8 cellular contexts compared by ENCODE assay signal in genomic region chr5:141651728-141652105, GRCh38. TPM values are rescaled to one million over a fixed set of nuclear protein-coding genes. Genes with fewer than 3 reads are reported as not detected.
A peak's percentile ranks its signal among the peaks of the same experiment; 100 is the strongest.
DNase-seq lines count a peak whose midpoint lies in the region; ATAC-seq and TF ChIP-seq lines count a peak whose summit lies in the region.

No MANE protein-coding gene starts in this region.

- H3K4me1 Mint-ChIP-seq in WTC11 (peaks cover 20% of the 10 kb centered on the region), glutamatergic neuron (ENCODE audit: low read depth, unreplicated experiment) (no peaks in the 10 kb centered on the region)

- H3K27ac Mint-ChIP-seq in WTC11 (0 out of 2 replicates have a peak overlapping the region, but pooled peaks have one; percentile 9), glutamatergic neuron (ENCODE audit: unreplicated experiment) (no peak overlapping the region)

- no peaks in the 10 kb centered on the region for H3K27me3 Mint-ChIP-seq in WTC11 (ENCODE audit: low read depth)
- H3K27me3 Mint-ChIP-seq in glutamatergic neuron (ENCODE audit: unreplicated experiment) = peaks cover 7% of the 10 kb centered on the region

- H3K4me3 Mint-ChIP-seq in WTC11 (peak overlapping the region; percentile 99), glutamatergic neuron (ENCODE audit: unreplicated experiment) (peak overlapping the region; percentile 73)

- H3K9me3 Mint-ChIP-seq in WTC11 (no peaks in the 10 kb centered on the region), glutamatergic neuron (ENCODE audit: unreplicated experiment) (peaks cover 10% of the 10 kb centered on the region)

- DNase-seq in WTC11 (ENCODE audit: low spot score) (no peak), glutamatergic neuron (no peak), retinal pigment epithelial cell (ENCODE audit: low read depth) (no peak), islet precursor cell (no peak), NCI-H1105 (lab: John Stamatoyannopoulos, UW) (no peak), DMS114 treated with DMSO at 0.1 percent for 48 hours (lab: John Stamatoyannopoulos, UW; ENCODE audit: unreplicated experiment) (no peak)

- peak; percentile 5 for ATAC-seq in GM21447 (IDR thresholded peaks at IDR 0.05; ENCODE audit: unreplicated experiment)
- no peak for ATAC-seq in WTC11
- no peak for ATAC-seq in GM18517 (IDR thresholded peaks at IDR 0.05; ENCODE audit: unreplicated experiment)

- CTCF ChIA-PET in WTC11 (lab: Charles Lee) = interaction anchor here (1.0 to 3.1 kb wide), 12 partner anchors 10 to 309 kb away, joined by 3 to 32 read pairs (median 4); partner anchors contain the start of genes ARAP3, DIAPH1, HDAC3 and RELL2

- TF ChIP-seq CTCF in WTC11 (IDR thresholded peaks at IDR 0.05) = no peak
- no peak for TF ChIP-seq CTCF in glutamatergic neuron (IDR thresholded peaks at IDR 0.05; ENCODE audit: partially characterized antibody, unreplicated experiment)
- no peak for TF ChIP-seq CTCF in retinal pigment epithelial cell (conservative IDR thresholded peaks at IDR 0.05; ENCODE audit: low read depth, low read length)

- H3K4me3 ChIP-seq in retinal pigment epithelial cell (ENCODE audit: low read length) = peak overlapping the region; percentile 84

- peaks cover 29% of the 10 kb centered on the region for H3K36me3 Mint-ChIP-seq in WTC11
- H3K36me3 Mint-ChIP-seq in glutamatergic neuron (ENCODE audit: unreplicated experiment) = no peaks in the 10 kb centered on the region

- POLR2A ChIA-PET in WTC11 (lab: Charles Lee) = interaction anchor here (1.1 to 1.4 kb wide), 3 partner anchors 11 to 30 kb away, joined by 4 to 19 read pairs (median 5); partner anchors contain the start of genes HDAC3 and RELL2

TF ChIP-seq in WTC11, 78 proteins besides CTCF, POLR2A, EP300 and RAD21:
- TF ChIP-seq, protein P1, sequence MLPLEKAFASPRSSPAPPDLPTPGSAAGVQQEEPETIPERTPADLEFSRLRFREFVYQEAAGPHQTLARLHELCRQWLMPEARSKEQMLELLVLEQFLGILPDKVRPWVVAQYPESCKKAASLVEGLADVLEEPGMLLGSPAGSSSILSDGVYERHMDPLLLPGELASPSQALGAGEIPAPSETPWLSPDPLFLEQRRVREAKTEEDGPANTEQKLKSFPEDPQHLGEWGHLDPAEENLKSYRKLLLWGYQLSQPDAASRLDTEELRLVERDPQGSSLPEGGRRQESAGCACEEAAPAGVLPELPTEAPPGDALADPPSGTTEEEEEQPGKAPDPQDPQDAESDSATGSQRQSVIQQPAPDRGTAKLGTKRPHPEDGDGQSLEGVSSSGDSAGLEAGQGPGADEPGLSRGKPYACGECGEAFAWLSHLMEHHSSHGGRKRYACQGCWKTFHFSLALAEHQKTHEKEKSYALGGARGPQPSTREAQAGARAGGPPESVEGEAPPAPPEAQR (CRISPR knock-in tag; IDR thresholded peaks at IDR 0.05) = no peak
- TF ChIP-seq NR2C2 (CRISPR knock-in tag; IDR thresholded peaks at IDR 0.05) (no peak), ZNF423 (CRISPR knock-in tag; IDR thresholded peaks at IDR 0.05) (no peak), RELA (CRISPR knock-in tag; IDR thresholded peaks at IDR 0.05; ENCODE audit: borderline replicate concordance) (no peak), NFATC4 (CRISPR knock-in tag; IDR thresholded peaks at IDR 0.05) (no peak), ATF1 (CRISPR knock-in tag; IDR thresholded peaks at IDR 0.05) (no peak), OVOL2 (CRISPR knock-in tag; IDR thresholded peaks at IDR 0.05; ENCODE audit: borderline replicate concordance) (no peak), SP1 (CRISPR knock-in tag; conservative IDR thresholded peaks at IDR 0.05) (no peak)
- TF ChIP-seq, protein P2, sequence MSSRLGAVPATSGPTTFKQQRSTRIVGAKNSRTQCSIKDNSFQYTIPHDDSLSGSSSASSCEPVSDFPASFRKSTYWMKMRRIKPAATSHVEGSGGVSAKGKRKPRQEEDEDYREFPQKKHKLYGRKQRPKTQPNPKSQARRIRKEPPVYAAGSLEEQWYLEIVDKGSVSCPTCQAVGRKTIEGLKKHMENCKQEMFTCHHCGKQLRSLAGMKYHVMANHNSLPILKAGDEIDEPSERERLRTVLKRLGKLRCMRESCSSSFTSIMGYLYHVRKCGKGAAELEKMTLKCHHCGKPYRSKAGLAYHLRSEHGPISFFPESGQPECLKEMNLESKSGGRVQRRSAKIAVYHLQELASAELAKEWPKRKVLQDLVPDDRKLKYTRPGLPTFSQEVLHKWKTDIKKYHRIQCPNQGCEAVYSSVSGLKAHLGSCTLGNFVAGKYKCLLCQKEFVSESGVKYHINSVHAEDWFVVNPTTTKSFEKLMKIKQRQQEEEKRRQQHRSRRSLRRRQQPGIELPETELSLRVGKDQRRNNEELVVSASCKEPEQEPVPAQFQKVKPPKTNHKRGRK (CRISPR knock-in tag; IDR thresholded peaks at IDR 0.05; ENCODE audit: borderline replicate concordance) = no peak
- TF ChIP-seq, protein P3, sequence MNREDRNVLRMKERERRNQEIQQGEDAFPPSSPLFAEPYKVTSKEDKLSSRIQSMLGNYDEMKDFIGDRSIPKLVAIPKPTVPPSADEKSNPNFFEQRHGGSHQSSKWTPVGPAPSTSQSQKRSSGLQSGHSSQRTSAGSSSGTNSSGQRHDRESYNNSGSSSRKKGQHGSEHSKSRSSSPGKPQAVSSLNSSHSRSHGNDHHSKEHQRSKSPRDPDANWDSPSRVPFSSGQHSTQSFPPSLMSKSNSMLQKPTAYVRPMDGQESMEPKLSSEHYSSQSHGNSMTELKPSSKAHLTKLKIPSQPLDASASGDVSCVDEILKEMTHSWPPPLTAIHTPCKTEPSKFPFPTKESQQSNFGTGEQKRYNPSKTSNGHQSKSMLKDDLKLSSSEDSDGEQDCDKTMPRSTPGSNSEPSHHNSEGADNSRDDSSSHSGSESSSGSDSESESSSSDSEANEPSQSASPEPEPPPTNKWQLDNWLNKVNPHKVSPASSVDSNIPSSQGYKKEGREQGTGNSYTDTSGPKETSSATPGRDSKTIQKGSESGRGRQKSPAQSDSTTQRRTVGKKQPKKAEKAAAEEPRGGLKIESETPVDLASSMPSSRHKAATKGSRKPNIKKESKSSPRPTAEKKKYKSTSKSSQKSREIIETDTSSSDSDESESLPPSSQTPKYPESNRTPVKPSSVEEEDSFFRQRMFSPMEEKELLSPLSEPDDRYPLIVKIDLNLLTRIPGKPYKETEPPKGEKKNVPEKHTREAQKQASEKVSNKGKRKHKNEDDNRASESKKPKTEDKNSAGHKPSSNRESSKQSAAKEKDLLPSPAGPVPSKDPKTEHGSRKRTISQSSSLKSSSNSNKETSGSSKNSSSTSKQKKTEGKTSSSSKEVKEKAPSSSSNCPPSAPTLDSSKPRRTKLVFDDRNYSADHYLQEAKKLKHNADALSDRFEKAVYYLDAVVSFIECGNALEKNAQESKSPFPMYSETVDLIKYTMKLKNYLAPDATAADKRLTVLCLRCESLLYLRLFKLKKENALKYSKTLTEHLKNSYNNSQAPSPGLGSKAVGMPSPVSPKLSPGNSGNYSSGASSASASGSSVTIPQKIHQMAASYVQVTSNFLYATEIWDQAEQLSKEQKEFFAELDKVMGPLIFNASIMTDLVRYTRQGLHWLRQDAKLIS (CRISPR knock-in tag; IDR thresholded peaks at IDR 0.05; ENCODE audit: borderline replicate concordance) = no peak
- TF ChIP-seq, protein P4, sequence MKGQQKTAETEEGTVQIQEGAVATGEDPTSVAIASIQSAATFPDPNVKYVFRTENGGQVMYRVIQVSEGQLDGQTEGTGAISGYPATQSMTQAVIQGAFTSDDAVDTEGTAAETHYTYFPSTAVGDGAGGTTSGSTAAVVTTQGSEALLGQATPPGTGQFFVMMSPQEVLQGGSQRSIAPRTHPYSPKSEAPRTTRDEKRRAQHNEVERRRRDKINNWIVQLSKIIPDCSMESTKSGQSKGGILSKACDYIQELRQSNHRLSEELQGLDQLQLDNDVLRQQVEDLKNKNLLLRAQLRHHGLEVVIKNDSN (CRISPR knock-in tag; IDR thresholded peaks at IDR 0.05) = no peak
- TF ChIP-seq, protein P5, sequence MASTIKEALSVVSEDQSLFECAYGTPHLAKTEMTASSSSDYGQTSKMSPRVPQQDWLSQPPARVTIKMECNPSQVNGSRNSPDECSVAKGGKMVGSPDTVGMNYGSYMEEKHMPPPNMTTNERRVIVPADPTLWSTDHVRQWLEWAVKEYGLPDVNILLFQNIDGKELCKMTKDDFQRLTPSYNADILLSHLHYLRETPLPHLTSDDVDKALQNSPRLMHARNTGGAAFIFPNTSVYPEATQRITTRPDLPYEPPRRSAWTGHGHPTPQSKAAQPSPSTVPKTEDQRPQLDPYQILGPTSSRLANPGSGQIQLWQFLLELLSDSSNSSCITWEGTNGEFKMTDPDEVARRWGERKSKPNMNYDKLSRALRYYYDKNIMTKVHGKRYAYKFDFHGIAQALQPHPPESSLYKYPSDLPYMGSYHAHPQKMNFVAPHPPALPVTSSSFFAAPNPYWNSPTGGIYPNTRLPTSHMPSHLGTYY (CRISPR knock-in tag; IDR thresholded peaks at IDR 0.05) = no peak

RNA-seq across cellular contexts. Expression of gene FCHSD1, which starts 0.5 kb away (rescaled TPM):
- total RNA-seq in WTC11 (2021) (43.6 to 50.3 TPM (median 44.8 TPM) in 3 replicates), glutamatergic neuron (ENCODE audit: unreplicated experiment) (25.8 TPM)

RNA-seq across cellular contexts. Expression of gene RELL2, which starts 14.9 kb away (rescaled TPM):
- 19.3 to 23.8 TPM (median 21.4 TPM) in 3 replicates for total RNA-seq in WTC11 (2021)
- total RNA-seq in glutamatergic neuron (ENCODE audit: unreplicated experiment) = 12.6 TPM

RNA-seq across cellular contexts. Expression of gene HDAC3, which starts 15.1 kb away (rescaled TPM):
- total RNA-seq in WTC11 (2021) (84.7 to 96.2 TPM (median 94.5 TPM) in 3 replicates), glutamatergic neuron (ENCODE audit: unreplicated experiment) (81.8 TPM)

RNA-seq across cellular contexts. Expression of gene ARAP3, which starts 30.3 kb away (rescaled TPM):
- total RNA-seq in WTC11 (2021) = 51.2 to 60.4 TPM (median 53.4 TPM) in 3 replicates
- total RNA-seq in glutamatergic neuron (ENCODE audit: unreplicated experiment) = 8.6 TPM

RNA-seq across cellular contexts. Expression of gene DIAPH1, which starts 32.9 kb away (rescaled TPM):
- total RNA-seq in WTC11 (2021) (90.9 to 109 TPM (median 96.0 TPM) in 3 replicates), glutamatergic neuron (ENCODE audit: unreplicated experiment) (51.6 TPM)
